Comparison of ENCODE assay signal across 8 cellular contexts in genomic region chr7:77798394-77799077, GRCh38. TPM values are rescaled to one million over a fixed set of nuclear protein-coding genes. Genes with fewer than 3 reads are reported as not detected.
DNase-seq lines count a peak whose midpoint lies in the region; ATAC-seq and TF ChIP-seq lines count a peak whose summit lies in the region.

TSS of gene PHTF2 (plus strand) at chr7:77798773.
TSS of gene TMEM60 (minus strand) at chr7:77798434. CDS start at chr7:77794373, 4,061 bp downstream.

- TF ChIP-seq POLR2A in spleen (IDR thresholded peaks at IDR 0.05), result peak in 2 of 3 donors; percentile 24 to 87

- TF ChIP-seq CTCF in spleen (IDR thresholded peaks at IDR 0.05 in 8 of 11, conservative IDR thresholded peaks at IDR 0.05 in 3 of 11), result peak in 10 of 11 experiments; percentile 7 to 68 (median 48)

- no peaks in the 10 kb centered on the region for H3K9me3 Mint-ChIP-seq in central memory CD8-positive, alpha-beta T cell

- no peaks in the 10 kb centered on the region for H3K27me3 Mint-ChIP-seq in central memory CD8-positive, alpha-beta T cell

- peak within 1 kb of the TSS; percentile 58 to 98 (median 92) for H3K4me3 ChIP-seq in spleen

- peaks cover 43 to 88% (median 77%) of the 10 kb centered on the region in 6 donors for H3K4me1 ChIP-seq in spleen

- H3K4me3 Mint-ChIP-seq in central memory CD8-positive, alpha-beta T cell, result peak within 1 kb of the TSS; percentile 88

- ATAC-seq in GM19025 (IDR thresholded peaks at IDR 0.05; ENCODE audit: low read depth, unreplicated experiment) (peak; percentile 88), HG03342 (IDR thresholded peaks at IDR 0.05; ENCODE audit: unreplicated experiment) (peak; percentile 90)
- peak; percentile 96 for ATAC-seq in central memory CD8-positive, alpha-beta T cell (replicated peaks; ENCODE audit: extremely low read depth, poor library complexity, severe bottlenecking)

- peak within 1 kb of the TSS; percentile 88 for H3K27ac Mint-ChIP-seq in central memory CD8-positive, alpha-beta T cell (ENCODE audit: low read depth)

- peaks cover 62% of the 10 kb centered on the region for H3K4me1 Mint-ChIP-seq in central memory CD8-positive, alpha-beta T cell

- no peaks in the 10 kb centered on the region for H3K27me3 ChIP-seq in spleen (replicated peaks in 1 of 7)

- peak within 1 kb of the TSS; percentile 57 to 95 (median 92) for H3K27ac ChIP-seq in spleen

- H3K36me3 Mint-ChIP-seq in central memory CD8-positive, alpha-beta T cell (ENCODE audit: insufficient read depth), result peaks cover 14% of the 10 kb centered on the region

- H3K36me3 ChIP-seq in spleen, result peaks cover 0 to 19% (median 4%) of the 10 kb centered on the region in 6 donors

- intact Hi-C loops in spleen (cut with DNase I; ENCODE audit: low total_unique reads), result no loop called here

- DNase-seq in AG20443 (ENCODE audit: low spot score) (peak; percentile 98), NCI-H345 treated with DMSO at 0.1 percent for 48 hours (lab: John Stamatoyannopoulos, UW; ENCODE audit: unreplicated experiment) (peak; percentile 98), inferior parietal cortex (ENCODE audit: extremely low spot score) (peak; percentile 99), spleen (peak; percentile 98)
- DNase-seq in activated CD4-positive, CD25-positive, alpha-beta regulatory T cell (lab: John Stamatoyannopoulos, UW), result peak; percentile 81 to 91 (median 90)
- peak; percentile 80 to 90 for DNase-seq in central memory CD8-positive, alpha-beta T cell (ENCODE audit: low spot score in 2 of 2)

- no peaks in the 10 kb centered on the region for H3K9me3 ChIP-seq in spleen

- WGBS in spleen, 5 donors, result 0% methylated on average over 53 to 61 of the region's 61 CpGs

RNA-seq across cellular contexts. Expression of gene PHTF2, which starts in this region (rescaled TPM):
- 10 to 100 TPM; 28.4 to 47.7 (median 35.9) TPM for total RNA-seq in spleen
- 10 to 100 TPM; 13.3 to 24.6 (median 14.9) TPM for polyA plus RNA-seq in spleen

RNA-seq across cellular contexts. Expression of gene TMEM60, which starts in this region (rescaled TPM):
- total RNA-seq in spleen, result 10 to 100 TPM; 10.1 to 22.3 (median 18.4) TPM
- polyA plus RNA-seq in spleen, result 10 to 100 TPM; 31.1 to 33.1 (median 31.9) TPM

Comparison
In these comparisons a context has a peak if more than half of its experiments do, and no peak if none do; other contexts are left out.
1. Peak in every context shown above with its lines: DNase-seq, ATAC-seq, H3K4me3 ChIP-seq and H3K27ac ChIP-seq.